ENCODE assay signal across 1 cellular context in the genomic region with DNA sequence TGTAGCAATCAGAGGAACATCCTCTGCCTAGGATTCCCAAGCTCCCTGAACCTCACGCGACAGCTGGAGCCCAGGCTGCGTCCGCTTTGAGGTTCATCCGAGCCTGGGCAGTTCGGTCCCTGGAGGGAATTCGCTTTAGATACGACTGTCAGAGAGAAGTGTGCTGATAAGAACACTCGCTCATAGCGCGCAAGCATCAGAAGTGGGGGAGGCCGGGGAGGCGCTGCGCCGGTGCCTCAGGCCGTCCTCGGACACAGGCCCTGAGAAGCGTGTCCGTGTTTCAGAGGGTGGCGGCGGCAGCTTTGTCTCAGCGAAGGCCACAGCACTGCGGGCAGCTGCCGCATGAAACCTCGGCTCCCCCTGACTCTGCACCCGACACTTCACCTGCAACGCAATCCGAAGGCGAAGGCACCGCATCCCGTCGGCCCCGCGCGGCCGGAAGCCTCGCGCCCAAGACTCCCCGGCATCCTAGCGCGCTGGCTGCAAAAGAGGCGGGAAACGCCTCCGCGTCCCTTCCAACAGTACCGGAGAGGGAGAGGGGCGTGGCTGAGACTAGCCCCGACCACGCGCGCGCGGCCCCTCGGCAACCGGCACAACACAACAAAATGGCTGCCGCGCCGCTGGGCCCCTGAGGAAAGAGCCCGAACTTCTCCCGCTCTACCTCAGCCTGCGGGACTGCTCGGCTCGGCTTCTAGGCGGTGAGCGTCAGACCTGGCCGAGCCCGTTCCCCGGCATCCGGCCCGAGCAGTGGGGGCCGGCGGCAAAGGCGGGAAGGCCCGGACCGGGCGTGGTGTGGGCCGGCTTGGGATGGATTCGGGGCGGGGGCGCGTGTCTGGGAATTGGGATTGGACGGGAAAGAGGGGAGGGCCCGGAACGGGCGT.
A peak's percentile ranks its signal among the peaks of the same experiment; 100 is the strongest.
TF ChIP-seq lines count a peak whose summit lies in the region.

A gene with protein sequence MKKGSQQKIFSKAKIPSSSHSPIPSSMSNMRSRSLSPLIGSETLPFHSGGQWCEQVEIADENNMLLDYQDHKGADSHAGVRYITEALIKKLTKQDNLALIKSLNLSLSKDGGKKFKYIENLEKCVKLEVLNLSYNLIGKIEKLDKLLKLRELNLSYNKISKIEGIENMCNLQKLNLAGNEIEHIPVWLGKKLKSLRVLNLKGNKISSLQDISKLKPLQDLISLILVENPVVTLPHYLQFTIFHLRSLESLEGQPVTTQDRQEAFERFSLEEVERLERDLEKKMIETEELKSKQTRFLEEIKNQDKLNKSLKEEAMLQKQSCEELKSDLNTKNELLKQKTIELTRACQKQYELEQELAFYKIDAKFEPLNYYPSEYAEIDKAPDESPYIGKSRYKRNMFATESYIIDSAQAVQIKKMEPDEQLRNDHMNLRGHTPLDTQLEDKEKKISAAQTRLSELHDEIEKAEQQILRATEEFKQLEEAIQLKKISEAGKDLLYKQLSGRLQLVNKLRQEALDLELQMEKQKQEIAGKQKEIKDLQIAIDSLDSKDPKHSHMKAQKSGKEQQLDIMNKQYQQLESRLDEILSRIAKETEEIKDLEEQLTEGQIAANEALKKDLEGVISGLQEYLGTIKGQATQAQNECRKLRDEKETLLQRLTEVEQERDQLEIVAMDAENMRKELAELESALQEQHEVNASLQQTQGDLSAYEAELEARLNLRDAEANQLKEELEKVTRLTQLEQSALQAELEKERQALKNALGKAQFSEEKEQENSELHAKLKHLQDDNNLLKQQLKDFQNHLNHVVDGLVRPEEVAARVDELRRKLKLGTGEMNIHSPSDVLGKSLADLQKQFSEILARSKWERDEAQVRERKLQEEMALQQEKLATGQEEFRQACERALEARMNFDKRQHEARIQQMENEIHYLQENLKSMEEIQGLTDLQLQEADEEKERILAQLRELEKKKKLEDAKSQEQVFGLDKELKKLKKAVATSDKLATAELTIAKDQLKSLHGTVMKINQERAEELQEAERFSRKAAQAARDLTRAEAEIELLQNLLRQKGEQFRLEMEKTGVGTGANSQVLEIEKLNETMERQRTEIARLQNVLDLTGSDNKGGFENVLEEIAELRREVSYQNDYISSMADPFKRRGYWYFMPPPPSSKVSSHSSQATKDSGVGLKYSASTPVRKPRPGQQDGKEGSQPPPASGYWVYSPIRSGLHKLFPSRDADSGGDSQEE (N-terminal part only) (plus strand): TSS at position 586 of the 881 bp plus-strand sequence. CDS start 13,372 bp downstream, outside the sequence.

TF ChIP-seq in HepG2, 621 proteins besides CTCF, POLR2A, EP300 and RAD21 (continued from another document and continues in another):
- TF ChIP-seq, protein P1, sequence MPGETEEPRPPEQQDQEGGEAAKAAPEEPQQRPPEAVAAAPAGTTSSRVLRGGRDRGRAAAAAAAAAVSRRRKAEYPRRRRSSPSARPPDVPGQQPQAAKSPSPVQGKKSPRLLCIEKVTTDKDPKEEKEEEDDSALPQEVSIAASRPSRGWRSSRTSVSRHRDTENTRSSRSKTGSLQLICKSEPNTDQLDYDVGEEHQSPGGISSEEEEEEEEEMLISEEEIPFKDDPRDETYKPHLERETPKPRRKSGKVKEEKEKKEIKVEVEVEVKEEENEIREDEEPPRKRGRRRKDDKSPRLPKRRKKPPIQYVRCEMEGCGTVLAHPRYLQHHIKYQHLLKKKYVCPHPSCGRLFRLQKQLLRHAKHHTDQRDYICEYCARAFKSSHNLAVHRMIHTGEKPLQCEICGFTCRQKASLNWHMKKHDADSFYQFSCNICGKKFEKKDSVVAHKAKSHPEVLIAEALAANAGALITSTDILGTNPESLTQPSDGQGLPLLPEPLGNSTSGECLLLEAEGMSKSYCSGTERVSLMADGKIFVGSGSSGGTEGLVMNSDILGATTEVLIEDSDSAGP (CRISPR knock-in tag; IDR thresholded peaks at IDR 0.05; ENCODE audit: borderline replicate concordance) = peak; percentile 94; the same call in 1 of the 2 replicates
- TF ChIP-seq, protein P2, sequence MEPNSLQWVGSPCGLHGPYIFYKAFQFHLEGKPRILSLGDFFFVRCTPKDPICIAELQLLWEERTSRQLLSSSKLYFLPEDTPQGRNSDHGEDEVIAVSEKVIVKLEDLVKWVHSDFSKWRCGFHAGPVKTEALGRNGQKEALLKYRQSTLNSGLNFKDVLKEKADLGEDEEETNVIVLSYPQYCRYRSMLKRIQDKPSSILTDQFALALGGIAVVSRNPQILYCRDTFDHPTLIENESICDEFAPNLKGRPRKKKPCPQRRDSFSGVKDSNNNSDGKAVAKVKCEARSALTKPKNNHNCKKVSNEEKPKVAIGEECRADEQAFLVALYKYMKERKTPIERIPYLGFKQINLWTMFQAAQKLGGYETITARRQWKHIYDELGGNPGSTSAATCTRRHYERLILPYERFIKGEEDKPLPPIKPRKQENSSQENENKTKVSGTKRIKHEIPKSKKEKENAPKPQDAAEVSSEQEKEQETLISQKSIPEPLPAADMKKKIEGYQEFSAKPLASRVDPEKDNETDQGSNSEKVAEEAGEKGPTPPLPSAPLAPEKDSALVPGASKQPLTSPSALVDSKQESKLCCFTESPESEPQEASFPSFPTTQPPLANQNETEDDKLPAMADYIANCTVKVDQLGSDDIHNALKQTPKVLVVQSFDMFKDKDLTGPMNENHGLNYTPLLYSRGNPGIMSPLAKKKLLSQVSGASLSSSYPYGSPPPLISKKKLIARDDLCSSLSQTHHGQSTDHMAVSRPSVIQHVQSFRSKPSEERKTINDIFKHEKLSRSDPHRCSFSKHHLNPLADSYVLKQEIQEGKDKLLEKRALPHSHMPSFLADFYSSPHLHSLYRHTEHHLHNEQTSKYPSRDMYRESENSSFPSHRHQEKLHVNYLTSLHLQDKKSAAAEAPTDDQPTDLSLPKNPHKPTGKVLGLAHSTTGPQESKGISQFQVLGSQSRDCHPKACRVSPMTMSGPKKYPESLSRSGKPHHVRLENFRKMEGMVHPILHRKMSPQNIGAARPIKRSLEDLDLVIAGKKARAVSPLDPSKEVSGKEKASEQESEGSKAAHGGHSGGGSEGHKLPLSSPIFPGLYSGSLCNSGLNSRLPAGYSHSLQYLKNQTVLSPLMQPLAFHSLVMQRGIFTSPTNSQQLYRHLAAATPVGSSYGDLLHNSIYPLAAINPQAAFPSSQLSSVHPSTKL (CRISPR knock-in tag; IDR thresholded peaks at IDR 0.05) = peak; percentile 72; the same call in 1 of the 2 replicates
- TF ChIP-seq, protein P3, sequence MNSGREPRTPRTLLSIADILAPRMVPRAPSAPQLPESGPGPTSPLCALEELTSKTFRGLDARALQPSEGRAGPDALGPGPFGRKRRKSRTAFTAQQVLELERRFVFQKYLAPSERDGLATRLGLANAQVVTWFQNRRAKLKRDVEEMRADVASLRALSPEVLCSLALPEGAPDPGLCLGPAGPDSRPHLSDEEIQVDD (CRISPR knock-in tag; IDR thresholded peaks at IDR 0.05; ENCODE audit: borderline replicate concordance) = no peak; the same call in 1 of the 2 replicates
- peak; percentile 88; the same call in 1 of the 2 replicates for TF ChIP-seq ISX (CRISPR knock-in tag; conservative IDR thresholded peaks at IDR 0.05)
- TF ChIP-seq, protein P4, sequence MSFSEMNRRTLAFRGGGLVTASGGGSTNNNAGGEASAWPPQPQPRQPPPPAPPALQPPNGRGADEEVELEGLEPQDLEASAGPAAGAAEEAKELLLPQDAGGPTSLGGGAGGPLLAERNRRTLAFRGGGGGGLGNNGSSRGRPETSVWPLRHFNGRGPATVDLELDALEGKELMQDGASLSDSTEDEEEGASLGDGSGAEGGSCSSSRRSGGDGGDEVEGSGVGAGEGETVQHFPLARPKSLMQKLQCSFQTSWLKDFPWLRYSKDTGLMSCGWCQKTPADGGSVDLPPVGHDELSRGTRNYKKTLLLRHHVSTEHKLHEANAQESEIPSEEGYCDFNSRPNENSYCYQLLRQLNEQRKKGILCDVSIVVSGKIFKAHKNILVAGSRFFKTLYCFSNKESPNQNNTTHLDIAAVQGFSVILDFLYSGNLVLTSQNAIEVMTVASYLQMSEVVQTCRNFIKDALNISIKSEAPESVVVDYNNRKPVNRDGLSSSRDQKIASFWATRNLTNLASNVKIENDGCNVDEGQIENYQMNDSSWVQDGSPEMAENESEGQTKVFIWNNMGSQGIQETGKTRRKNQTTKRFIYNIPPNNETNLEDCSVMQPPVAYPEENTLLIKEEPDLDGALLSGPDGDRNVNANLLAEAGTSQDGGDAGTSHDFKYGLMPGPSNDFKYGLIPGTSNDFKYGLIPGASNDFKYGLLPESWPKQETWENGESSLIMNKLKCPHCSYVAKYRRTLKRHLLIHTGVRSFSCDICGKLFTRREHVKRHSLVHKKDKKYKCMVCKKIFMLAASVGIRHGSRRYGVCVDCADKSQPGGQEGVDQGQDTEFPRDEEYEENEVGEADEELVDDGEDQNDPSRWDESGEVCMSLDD (CRISPR knock-in tag; IDR thresholded peaks at IDR 0.05; ENCODE audit: borderline replicate concordance) = peak; percentile 78; the same call in 1 of the 2 replicates
- TF ChIP-seq MIER3 (CRISPR knock-in tag; IDR thresholded peaks at IDR 0.05; ENCODE audit: borderline replicate concordance) = no peak
- peak; percentile 90 for TF ChIP-seq HDAC2 (CRISPR knock-in tag; IDR thresholded peaks at IDR 0.05)
- TF ChIP-seq, protein P5, sequence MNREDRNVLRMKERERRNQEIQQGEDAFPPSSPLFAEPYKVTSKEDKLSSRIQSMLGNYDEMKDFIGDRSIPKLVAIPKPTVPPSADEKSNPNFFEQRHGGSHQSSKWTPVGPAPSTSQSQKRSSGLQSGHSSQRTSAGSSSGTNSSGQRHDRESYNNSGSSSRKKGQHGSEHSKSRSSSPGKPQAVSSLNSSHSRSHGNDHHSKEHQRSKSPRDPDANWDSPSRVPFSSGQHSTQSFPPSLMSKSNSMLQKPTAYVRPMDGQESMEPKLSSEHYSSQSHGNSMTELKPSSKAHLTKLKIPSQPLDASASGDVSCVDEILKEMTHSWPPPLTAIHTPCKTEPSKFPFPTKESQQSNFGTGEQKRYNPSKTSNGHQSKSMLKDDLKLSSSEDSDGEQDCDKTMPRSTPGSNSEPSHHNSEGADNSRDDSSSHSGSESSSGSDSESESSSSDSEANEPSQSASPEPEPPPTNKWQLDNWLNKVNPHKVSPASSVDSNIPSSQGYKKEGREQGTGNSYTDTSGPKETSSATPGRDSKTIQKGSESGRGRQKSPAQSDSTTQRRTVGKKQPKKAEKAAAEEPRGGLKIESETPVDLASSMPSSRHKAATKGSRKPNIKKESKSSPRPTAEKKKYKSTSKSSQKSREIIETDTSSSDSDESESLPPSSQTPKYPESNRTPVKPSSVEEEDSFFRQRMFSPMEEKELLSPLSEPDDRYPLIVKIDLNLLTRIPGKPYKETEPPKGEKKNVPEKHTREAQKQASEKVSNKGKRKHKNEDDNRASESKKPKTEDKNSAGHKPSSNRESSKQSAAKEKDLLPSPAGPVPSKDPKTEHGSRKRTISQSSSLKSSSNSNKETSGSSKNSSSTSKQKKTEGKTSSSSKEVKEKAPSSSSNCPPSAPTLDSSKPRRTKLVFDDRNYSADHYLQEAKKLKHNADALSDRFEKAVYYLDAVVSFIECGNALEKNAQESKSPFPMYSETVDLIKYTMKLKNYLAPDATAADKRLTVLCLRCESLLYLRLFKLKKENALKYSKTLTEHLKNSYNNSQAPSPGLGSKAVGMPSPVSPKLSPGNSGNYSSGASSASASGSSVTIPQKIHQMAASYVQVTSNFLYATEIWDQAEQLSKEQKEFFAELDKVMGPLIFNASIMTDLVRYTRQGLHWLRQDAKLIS (CRISPR knock-in tag; IDR thresholded peaks at IDR 0.05) = 0 out of 2 replicates have a peak, but pooled peaks have one; percentile 12
- no peak for TF ChIP-seq RBM22 (optimal IDR thresholded peaks at IDR 0.05; ENCODE audit: low read length)
- no peak for TF ChIP-seq NR2F2 (IDR thresholded peaks at IDR 0.05; ENCODE audit: borderline replicate concordance, low read depth)
- TF ChIP-seq, protein P6, sequence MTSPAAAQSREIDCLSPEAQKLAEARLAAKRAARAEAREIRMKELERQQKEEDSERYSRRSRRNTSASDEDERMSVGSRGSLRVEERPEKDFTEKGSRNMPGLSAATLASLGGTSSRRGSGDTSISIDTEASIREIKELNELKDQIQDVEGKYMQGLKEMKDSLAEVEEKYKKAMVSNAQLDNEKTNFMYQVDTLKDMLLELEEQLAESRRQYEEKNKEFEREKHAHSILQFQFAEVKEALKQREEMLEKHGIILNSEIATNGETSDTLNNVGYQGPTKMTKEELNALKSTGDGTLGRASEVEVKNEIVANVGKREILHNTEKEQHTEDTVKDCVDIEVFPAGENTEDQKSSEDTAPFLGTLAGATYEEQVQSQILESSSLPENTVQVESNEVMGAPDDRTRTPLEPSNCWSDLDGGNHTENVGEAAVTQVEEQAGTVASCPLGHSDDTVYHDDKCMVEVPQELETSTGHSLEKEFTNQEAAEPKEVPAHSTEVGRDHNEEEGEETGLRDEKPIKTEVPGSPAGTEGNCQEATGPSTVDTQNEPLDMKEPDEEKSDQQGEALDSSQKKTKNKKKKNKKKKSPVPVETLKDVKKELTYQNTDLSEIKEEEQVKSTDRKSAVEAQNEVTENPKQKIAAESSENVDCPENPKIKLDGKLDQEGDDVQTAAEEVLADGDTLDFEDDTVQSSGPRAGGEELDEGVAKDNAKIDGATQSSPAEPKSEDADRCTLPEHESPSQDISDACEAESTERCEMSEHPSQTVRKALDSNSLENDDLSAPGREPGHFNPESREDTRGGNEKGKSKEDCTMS (CRISPR knock-in tag; conservative IDR thresholded peaks at IDR 0.05) = no peak
- peak; percentile 71; the same call in 1 of the 2 replicates for TF ChIP-seq ZNF775 (CRISPR knock-in tag; IDR thresholded peaks at IDR 0.05; ENCODE audit: borderline replicate concordance)
- peak; percentile 96 for TF ChIP-seq ZIK1 (CRISPR knock-in tag; IDR thresholded peaks at IDR 0.05; ENCODE audit: borderline replicate concordance, low read depth)
- TF ChIP-seq STAT5B (CRISPR knock-in tag; IDR thresholded peaks at IDR 0.05) = no peak
- peak; percentile 93 for TF ChIP-seq ZMYM4 (CRISPR knock-in tag; IDR thresholded peaks at IDR 0.05)
- peak; percentile 97 for TF ChIP-seq FOXC1 (CRISPR knock-in tag; IDR thresholded peaks at IDR 0.05; ENCODE audit: borderline replicate concordance)
- peak; percentile 97; the same call in 1 of the 2 replicates for TF ChIP-seq ZNF879 (CRISPR knock-in tag; IDR thresholded peaks at IDR 0.05)
- TF ChIP-seq ONECUT2 (CRISPR knock-in tag; IDR thresholded peaks at IDR 0.05) = peak; percentile 32
- no peak for TF ChIP-seq HNRNPH1 (optimal IDR thresholded peaks at IDR 0.05; ENCODE audit: low read depth, low read length)
- peak; percentile 67 for TF ChIP-seq POLR2G (IDR thresholded peaks at IDR 0.05; ENCODE audit: low read depth, low read length)
- TF ChIP-seq, protein P7, sequence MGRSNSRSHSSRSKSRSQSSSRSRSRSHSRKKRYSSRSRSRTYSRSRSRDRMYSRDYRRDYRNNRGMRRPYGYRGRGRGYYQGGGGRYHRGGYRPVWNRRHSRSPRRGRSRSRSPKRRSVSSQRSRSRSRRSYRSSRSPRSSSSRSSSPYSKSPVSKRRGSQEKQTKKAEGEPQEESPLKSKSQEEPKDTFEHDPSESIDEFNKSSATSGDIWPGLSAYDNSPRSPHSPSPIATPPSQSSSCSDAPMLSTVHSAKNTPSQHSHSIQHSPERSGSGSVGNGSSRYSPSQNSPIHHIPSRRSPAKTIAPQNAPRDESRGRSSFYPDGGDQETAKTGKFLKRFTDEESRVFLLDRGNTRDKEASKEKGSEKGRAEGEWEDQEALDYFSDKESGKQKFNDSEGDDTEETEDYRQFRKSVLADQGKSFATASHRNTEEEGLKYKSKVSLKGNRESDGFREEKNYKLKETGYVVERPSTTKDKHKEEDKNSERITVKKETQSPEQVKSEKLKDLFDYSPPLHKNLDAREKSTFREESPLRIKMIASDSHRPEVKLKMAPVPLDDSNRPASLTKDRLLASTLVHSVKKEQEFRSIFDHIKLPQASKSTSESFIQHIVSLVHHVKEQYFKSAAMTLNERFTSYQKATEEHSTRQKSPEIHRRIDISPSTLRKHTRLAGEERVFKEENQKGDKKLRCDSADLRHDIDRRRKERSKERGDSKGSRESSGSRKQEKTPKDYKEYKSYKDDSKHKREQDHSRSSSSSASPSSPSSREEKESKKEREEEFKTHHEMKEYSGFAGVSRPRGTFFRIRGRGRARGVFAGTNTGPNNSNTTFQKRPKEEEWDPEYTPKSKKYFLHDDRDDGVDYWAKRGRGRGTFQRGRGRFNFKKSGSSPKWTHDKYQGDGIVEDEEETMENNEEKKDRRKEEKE (IDR thresholded peaks at IDR 0.05) = no peak
- TF ChIP-seq CENPX (CRISPR knock-in tag; IDR thresholded peaks at IDR 0.05) = no peak
- TF ChIP-seq ZNF460 (CRISPR knock-in tag; IDR thresholded peaks at IDR 0.05; ENCODE audit: borderline replicate concordance) = peak; percentile 70; the same call in 1 of the 2 replicates
- TF ChIP-seq SP2 (CRISPR knock-in tag; IDR thresholded peaks at IDR 0.05) = no peak
